In the genomic region with DNA sequence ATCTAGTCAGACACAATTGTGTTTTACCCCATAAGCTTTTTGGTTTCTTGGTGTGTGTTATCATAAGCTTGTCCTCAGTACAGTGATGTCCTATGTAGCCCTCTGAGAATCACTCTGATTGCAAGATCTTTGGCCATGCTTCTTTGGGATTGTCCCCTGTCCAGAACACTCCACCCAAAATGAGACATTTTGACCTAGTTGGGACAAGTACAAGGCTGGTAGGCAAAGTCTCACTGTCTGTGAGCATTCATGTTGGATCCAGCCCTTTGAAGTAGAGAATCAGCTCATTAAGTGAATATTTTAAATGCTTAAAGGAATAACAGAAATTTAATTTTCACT, we compare ENCODE assay signal across 15 cellular contexts. TPM values are rescaled to one million over a fixed set of nuclear protein-coding genes. Genes with fewer than 3 reads are reported as not detected.
DNase-seq lines count a peak whose midpoint lies in the region; ATAC-seq, FAIRE-seq and TF ChIP-seq lines count a peak whose summit lies in the region.
"Had no signal": no experiment of that assay in that cellular context is flagged by ENCODE, and none has a peak within 500 bp of the region (broad histone marks: within the 10 kb centered on the region; RNA-seq: fewer than 3 reads in every experiment).

No MANE protein-coding gene starts in this region.

- H3K27ac Mint-ChIP-seq in CD8-positive, alpha-beta T cell, result peak overlapping the region; percentile 1
- H3K27ac Mint-ChIP-seq in type B pancreatic cell, result no peak overlapping the region
- no peak overlapping the region for H3K27ac Mint-ChIP-seq in activated T-helper 2 cell treated with anti-CD3 and anti-CD28 coated beads, Interferon-gamma antibody, Interleukin-2, Interleukin-4, amounts not matched to agents 10 μg/mL and 5 μg/mL and 100 μg/mL, durations not matched to agents 14 hours and 24 hours and 36 hours

- TF ChIP-seq EP300 in K562 (IDR thresholded peaks at IDR 0.05; ENCODE audit: low read length), result no peak

- H3K4me3 Mint-ChIP-seq in CD8-positive, alpha-beta T cell, result no peak overlapping the region
- H3K4me3 Mint-ChIP-seq in type B pancreatic cell, result no peak overlapping the region
- no peak overlapping the region for H3K4me3 Mint-ChIP-seq in activated T-helper 2 cell treated with anti-CD3 and anti-CD28 coated beads, Interferon-gamma antibody, Interleukin-2, Interleukin-4, amounts not matched to agents 10 μg/mL and 5 μg/mL and 100 μg/mL, durations not matched to agents 14 hours and 24 hours and 36 hours (ENCODE audit: low read depth)

- H3K27ac ChIP-seq in CD8-positive, alpha-beta T cell (ENCODE audit: low read depth, low read length), result no peak overlapping the region
- no peak overlapping the region for H3K27ac ChIP-seq in K562 (ENCODE audit: extremely low read depth, low read depth, low read length)
- H3K27ac ChIP-seq: parathyroid adenoma, Peyer's patch, WERI-Rb-1 had no signal

- peaks cover 14% of the 10 kb centered on the region; the same call in 2 of the 3 replicates for H3K79me2 ChIP-seq in K562 (ENCODE audit: control insufficient read depth, insufficient read depth, low read length)

- H3K9me1 ChIP-seq in K562 (ENCODE audit: control insufficient read depth, insufficient read depth, low read length), result peaks cover 3% of the 10 kb centered on the region

- in situ Hi-C loops in K562 (cut with MboI), result no loop called here

- H3K9ac ChIP-seq in K562 (ENCODE audit: insufficient read depth in 1 of 2, low read depth in 2 of 2, low read length in 2 of 2), result no peak overlapping the region
- H3K9ac ChIP-seq: parathyroid adenoma had no signal

- H3K9me3 ChIP-seq in CD8-positive, alpha-beta T cell (ENCODE audit: low read length), result no peaks in the 10 kb centered on the region
- H3K9me3 ChIP-seq in K562 (replicated peaks; ENCODE audit: control insufficient read depth, insufficient read depth, low read depth, low read length), result no peaks in the 10 kb centered on the region
- H3K9me3 ChIP-seq: BE2C, Peyer's patch had no signal

- peaks cover 39% of the 10 kb centered on the region for H3K4me1 ChIP-seq in CD8-positive, alpha-beta T cell (ENCODE audit: insufficient read depth, low read length)
- H3K4me1 ChIP-seq in K562 (replicated peaks in 1 of 2; ENCODE audit: control insufficient read depth in 2 of 2, insufficient read depth in 2 of 2, low read length in 2 of 2), result peaks cover 0 to 10% of the 10 kb centered on the region in 2 experiments; a peak in 3 of 5 replicates
- H3K4me1 ChIP-seq: Peyer's patch had no signal

- POLR2A ChIA-PET in CD8-positive, alpha-beta T cell (lab: Charles Lee), result no interaction called here
- POLR2A ChIA-PET in K562 (lab: Yijun Ruan, JAX), result interaction anchor here (0.7 to 1.2 kb wide), 2 partner anchors 9 to 28 kb away, joined by 3 to 4 read pairs; no protein-coding TSS in a partner anchor

- H3K4me2 ChIP-seq in K562 (ENCODE audit: insufficient read depth, low read length), result no peak overlapping the region

- TF ChIP-seq CTCF in CD8-positive, alpha-beta T cell (IDR thresholded peaks at IDR 0.05), result no peak
- TF ChIP-seq CTCF in K562 (IDR thresholded peaks at IDR 0.05 in 2 of 3, conservative IDR thresholded peaks at IDR 0.05 in 1 of 3; ENCODE audit: insufficient read depth in 2 of 3, low read depth in 1 of 3, low read length in 3 of 3), result no peak
- no peak for TF ChIP-seq CTCF in type B pancreatic cell (conservative IDR thresholded peaks at IDR 0.05)

- DNase-seq in CD8-positive, alpha-beta T cell, result no peak
- DNase-seq in K562 (ENCODE audit: extremely low read depth in 1 of 4, low spot score in 3 of 4), result no peak
- DNase-seq in pons (ENCODE audit: low spot score), result peak; percentile 17
- DNase-seq in type B pancreatic cell (ENCODE audit: extremely low spot score, unreplicated experiment), result no peak
- DNase-seq in activated T-helper 2 cell treated with anti-CD3 and anti-CD28 coated beads, Interferon-gamma antibody, Interleukin-2, Interleukin-4, amounts not matched to agents 10 μg/mL and 5 μg/mL and 100 μg/mL, durations not matched to agents 14 hours and 24 hours and 36 hours (ENCODE audit: low spot score), result no peak
- no peak for DNase-seq in NCI-H345 (lab: John Stamatoyannopoulos, UW)
- DNase-seq: activated gamma-delta T cell treated with Interleukin-2 at 50 U/mL for 16 hours, GOT3, NCI-H69, Peyer's patch, WERI-Rb-1 had no signal

- TF ChIP-seq POLR2A in K562 (conservative IDR thresholded peaks at IDR 0.05), result no peak

- CTCF ChIA-PET in CD8-positive, alpha-beta T cell (lab: Charles Lee), result interaction anchor here (1.0 kb wide), 1 partner anchor 718 kb away, joined by 3 read pairs; a partner anchor contains a TSS
- CTCF ChIA-PET in K562 (lab: Yijun Ruan, JAX; ENCODE audit: low intra/inter-chr PET ratio), result no interaction called here

- peaks cover 78% of the 10 kb centered on the region for H3K4me1 Mint-ChIP-seq in CD8-positive, alpha-beta T cell (ENCODE audit: low read depth)
- no peaks in the 10 kb centered on the region for H3K4me1 Mint-ChIP-seq in type B pancreatic cell (ENCODE audit: unreplicated experiment)
- H3K4me1 Mint-ChIP-seq in activated T-helper 2 cell treated with anti-CD3 and anti-CD28 coated beads, Interferon-gamma antibody, Interleukin-2, Interleukin-4, amounts not matched to agents 10 μg/mL and 5 μg/mL and 100 μg/mL, durations not matched to agents 14 hours and 24 hours and 36 hours (ENCODE audit: low read depth), result peaks cover 45% of the 10 kb centered on the region

- TF ChIP-seq RAD21 in K562 (CRISPR knock-in tag; conservative IDR thresholded peaks at IDR 0.05 in 1 of 2, IDR thresholded peaks at IDR 0.05 in 1 of 2), result no peak

- no peaks in the 10 kb centered on the region for H3K36me3 ChIP-seq in CD8-positive, alpha-beta T cell (ENCODE audit: insufficient read depth, low read length)
- no peaks in the 10 kb centered on the region for H3K36me3 ChIP-seq in K562 (ENCODE audit: control insufficient read depth, insufficient read depth, low read length)
- H3K36me3 ChIP-seq: BE2C, Peyer's patch, WERI-Rb-1 had no signal

- intact Hi-C loops in CD8-positive, alpha-beta T cell (cut with DNase I, micrococcal nuclease), result no loop called here
- intact Hi-C loops in K562 (cut with micrococcal nuclease), result no loop called here
- intact Hi-C loops in activated T-helper 2 cell treated with anti-CD3 and anti-CD28 coated beads, Interferon-gamma antibody, Interleukin-2, Interleukin-4, amounts not matched to agents 10 μg/mL and 5 μg/mL and 100 μg/mL, durations not matched to agents 14 hours and 24 hours and 36 hours (cut with micrococcal nuclease), result no loop called here

- peaks cover 6% of the 10 kb centered on the region for H3K36me3 Mint-ChIP-seq in CD8-positive, alpha-beta T cell
- H3K36me3 Mint-ChIP-seq in type B pancreatic cell, result no peaks in the 10 kb centered on the region
- peaks cover 11% of the 10 kb centered on the region for H3K36me3 Mint-ChIP-seq in activated T-helper 2 cell treated with anti-CD3 and anti-CD28 coated beads, Interferon-gamma antibody, Interleukin-2, Interleukin-4, amounts not matched to agents 10 μg/mL and 5 μg/mL and 100 μg/mL, durations not matched to agents 14 hours and 24 hours and 36 hours (ENCODE audit: low read depth)

- no peaks in the 10 kb centered on the region for H3K27me3 ChIP-seq in CD8-positive, alpha-beta T cell (ENCODE audit: insufficient read depth, low read length)
- no peaks in the 10 kb centered on the region for H3K27me3 ChIP-seq in K562 (ENCODE audit: control insufficient read depth in 2 of 2, insufficient read depth in 2 of 2, low read length in 2 of 2)
- H3K27me3 ChIP-seq: BE2C, Peyer's patch had no signal

- no peaks in the 10 kb centered on the region for H3K27me3 Mint-ChIP-seq in CD8-positive, alpha-beta T cell (ENCODE audit: low read depth)
- peaks cover 3% of the 10 kb centered on the region for H3K27me3 Mint-ChIP-seq in type B pancreatic cell
- H3K27me3 Mint-ChIP-seq in activated T-helper 2 cell treated with anti-CD3 and anti-CD28 coated beads, Interferon-gamma antibody, Interleukin-2, Interleukin-4, amounts not matched to agents 10 μg/mL and 5 μg/mL and 100 μg/mL, durations not matched to agents 14 hours and 24 hours and 36 hours (ENCODE audit: low read depth), result no peaks in the 10 kb centered on the region

- no peak for ATAC-seq in CD8-positive, alpha-beta T cell
- ATAC-seq in HG02798 (IDR thresholded peaks at IDR 0.05; ENCODE audit: poor library complexity, unreplicated experiment), result peak; percentile 6
- ATAC-seq in K562, result no peak
- no peak for ATAC-seq in GM18861 (IDR thresholded peaks at IDR 0.05; ENCODE audit: unreplicated experiment)

- FAIRE-seq in K562 (lab: Jason Lieb, UNC), result peak; percentile 29

- no peaks in the 10 kb centered on the region for H3K9me3 Mint-ChIP-seq in CD8-positive, alpha-beta T cell
- H3K9me3 Mint-ChIP-seq in type B pancreatic cell, result no peaks in the 10 kb centered on the region
- no peaks in the 10 kb centered on the region for H3K9me3 Mint-ChIP-seq in activated T-helper 2 cell treated with anti-CD3 and anti-CD28 coated beads, Interferon-gamma antibody, Interleukin-2, Interleukin-4, amounts not matched to agents 10 μg/mL and 5 μg/mL and 100 μg/mL, durations not matched to agents 14 hours and 24 hours and 36 hours

- H4K20me1 ChIP-seq in K562 (replicated peaks; ENCODE audit: control insufficient read depth, insufficient read depth, low read length), result no peaks in the 10 kb centered on the region

- no peak overlapping the region for H2AFZ ChIP-seq in K562 (ENCODE audit: low read depth, low read length)
- H2AFZ ChIP-seq: parathyroid adenoma had no signal

- no TSS peak for BruUV-seq in K562 (replicated peaks; lab: Mats Ljungman, UMichigan)

- H3K4me3 ChIP-seq in CD8-positive, alpha-beta T cell (ENCODE audit: low read depth, low read length), result no peak overlapping the region
- H3K4me3 ChIP-seq in K562, result no peak overlapping the region
- H3K4me3 ChIP-seq: Peyer's patch had no signal

RNA-seq across cellular contexts. Expression of a gene that starts 28.9 kb away (rescaled TPM):
- 10 to 100 TPM; 67.5 to 70.7 TPM for total RNA-seq in CD8-positive, alpha-beta T cell
- 8.4 and 24.4 TPM in 2 replicates for total RNA-seq in K562 (2011; cell fraction: chromatin; rRNA removed; ENCODE audit: low replicate concordance)
- 5.3 and 6.6 TPM in 2 replicates for total RNA-seq in K562 (2011; cell fraction: nucleolus; rRNA removed)
- 19.5 and 45.4 TPM in 2 replicates for total RNA-seq in K562 (2011; cell fraction: nucleoplasm; rRNA removed)
- total RNA-seq in K562 (2014; rRNA removed) (10.9 and 19.9 TPM in 2 replicates), K562 (2014; rRNA removed; fragmentation: Illumina TruSeq; extraction: Trizol) (27.0 and 30.1 TPM in 2 replicates), K562 (2015; rRNA removed; fragmentation: Illumina TruSeq; extraction: Trizol) (22.7 and 26.4 TPM in 2 replicates), K562 (2021) (20.3 and 20.8 TPM in 2 replicates), type B pancreatic cell (ENCODE audit: low replicate concordance) (12.0 and 14.7 TPM in 2 replicates)
- polyA plus RNA-seq in K562 (2011; rRNA removed) (30.2 and 35.5 TPM in 2 replicates), K562 (2014; fragmentation: Illumina TruSeq; extraction: Trizol) (32.9 and 40.0 TPM in 2 replicates), K562 (2014; fragmentation: Nextera tagmentation; extraction: Ambion mirVana) (10 to 100 TPM; 11.7 TPM), K562 (2014; rRNA removed) (18.3 and 26.5 TPM in 2 replicates)
- 17.8 and 34.1 TPM in 2 replicates for polyA plus RNA-seq in K562 (2011; cell fraction: cytosol; rRNA removed)
- polyA plus RNA-seq in K562 (2011; cell fraction: nucleus; rRNA removed), result 12.1 and 18.7 TPM in 2 replicates
- 19.1 and 24.3 TPM in 2 replicates for polyA plus RNA-seq in K562 (2012)
- 41.2 and 46.4 TPM in 2 replicates for polyA minus RNA-seq in K562 (2011; rRNA and poly(A)+ RNA removed)
- polyA minus RNA-seq in K562 (2011; cell fraction: cytosol; rRNA and poly(A)+ RNA removed), result 11.7 and 15.4 TPM in 2 replicates
- polyA minus RNA-seq in K562 (2011; cell fraction: nucleus; rRNA and poly(A)+ RNA removed), result 19.0 and 33.8 TPM in 2 replicates
- 35.9 and 36.9 TPM in 2 replicates for total RNA-seq in activated T-helper 2 cell treated with anti-CD3 and anti-CD28 coated beads, Interferon-gamma antibody, Interleukin-2, Interleukin-4, amounts not matched to agents 10 μg/mL and 5 μg/mL and 100 μg/mL, durations not matched to agents 14 hours and 24 hours and 36 hours
